Comparison of ENCODE assay signal across 10 cellular contexts in genomic region chr15:63476229-63476632, GRCh38. TPM values are rescaled to one million over a fixed set of nuclear protein-coding genes. Genes with fewer than 3 reads are reported as not detected.
A peak's percentile ranks its signal among the peaks of the same experiment; 100 is the strongest.
DNase-seq lines count a peak whose midpoint lies in the region; ATAC-seq, FAIRE-seq and TF ChIP-seq lines count a peak whose summit lies in the region.
"Had no signal": no experiment of that assay in that cellular context is flagged by ENCODE, and none has a peak within 500 bp of the region (broad histone marks: within the 10 kb centered on the region; RNA-seq: fewer than 3 reads in every experiment).

No MANE protein-coding gene starts in this region.

- no peak for TF ChIP-seq POLR2A in H54 (IDR thresholded peaks at IDR 0.05; ENCODE audit: low read depth, low read length)

- no peaks in the 10 kb centered on the region for H3K36me3 ChIP-seq in keratinocyte (ENCODE audit: control insufficient read depth in 2 of 2, extremely low read depth in 1 of 2, insufficient read depth in 2 of 2, low read length in 2 of 2)

- TF ChIP-seq CTCF in keratinocyte (optimal IDR thresholded peaks at IDR 0.05 in 1 of 3, IDR thresholded peaks at IDR 0.05 in 1 of 3, conservative IDR thresholded peaks at IDR 0.05 in 1 of 3; ENCODE audit: extremely low read depth in 1 of 3, insufficient read depth in 2 of 3, low read length in 3 of 3) = no peak

- H4K20me1 ChIP-seq in keratinocyte (ENCODE audit: control insufficient read depth, extremely low read depth, insufficient read depth, low read length) = no peaks in the 10 kb centered on the region

- H3K9me3 ChIP-seq in keratinocyte (ENCODE audit: control insufficient read depth, low read depth, low read length) = no peaks in the 10 kb centered on the region

- peak overlapping the region; percentile 1 for H3K4me2 ChIP-seq in keratinocyte (ENCODE audit: control insufficient read depth, extremely low read depth, insufficient read depth, low read depth, low read length)

- H3K4me3 ChIP-seq in keratinocyte (ENCODE audit: control insufficient read depth in 2 of 3, extremely low read depth in 1 of 3, insufficient read depth in 2 of 3, low read depth in 1 of 3, low read length in 3 of 3) = no peak overlapping the region

- peak overlapping the region; percentile 61 for H3K27ac Mint-ChIP-seq in activated T-helper 17 cell treated with anti-CD3 and anti-CD28 coated beads, Interleukin-2, amount 50 U/mL, for 72 hours

- no peak overlapping the region for H3K9ac ChIP-seq in keratinocyte (ENCODE audit: control insufficient read depth, extremely low read depth, insufficient read depth, low read length)

- no peak for FAIRE-seq in H54 (lab: Jason Lieb, UNC)
- FAIRE-seq in keratinocyte (lab: Jason Lieb, UNC) = peak; percentile 26
- FAIRE-seq: G401.6 had no signal

- H3K36me3 Mint-ChIP-seq in activated T-helper 17 cell treated with anti-CD3 and anti-CD28 coated beads, Interleukin-2, amount 50 U/mL, for 72 hours (ENCODE audit: low read depth) = no peaks in the 10 kb centered on the region

- H3K4me1 ChIP-seq in keratinocyte (ENCODE audit: control insufficient read depth, extremely low read depth, insufficient read depth, low read length) = peaks cover 8% of the 10 kb centered on the region

- peak overlapping the region; percentile 37 for H2AFZ ChIP-seq in keratinocyte (ENCODE audit: control insufficient read depth, low read length)

- H3K4me1 Mint-ChIP-seq in activated T-helper 17 cell treated with anti-CD3 and anti-CD28 coated beads, Interleukin-2, amount 50 U/mL, for 72 hours = peaks cover 53% of the 10 kb centered on the region

- peak overlapping the region; percentile 3 for H3K27ac ChIP-seq in keratinocyte (ENCODE audit: control insufficient read depth, insufficient read depth, low read length)

- ATAC-seq in activated T-helper 17 cell treated with anti-CD3 and anti-CD28 coated beads, Interleukin-2, amount 50 U/mL, for 72 hours (replicated peaks) = no peak
- ATAC-seq in HG03565 (IDR thresholded peaks at IDR 0.05; ENCODE audit: unreplicated experiment) = no peak

- no peaks in the 10 kb centered on the region for H3K79me2 ChIP-seq in keratinocyte (ENCODE audit: control insufficient read depth, insufficient read depth, low read length)

- in situ Hi-C loops in KBM-7 (cut with MboI; ENCODE audit: low pct_unique_long_range_greater_than_20kb, low sequenced_read_pairs) = no loop called here

- no peak overlapping the region for H3K4me3 Mint-ChIP-seq in activated T-helper 17 cell treated with anti-CD3 and anti-CD28 coated beads, Interleukin-2, amount 50 U/mL, for 72 hours

- peak; percentile 79 for DNase-seq in A172 (ENCODE audit: low spot score)
- peak; percentile 43 for DNase-seq in H54 (ENCODE audit: insufficient read length, low spot score)
- DNase-seq in keratinocyte (ENCODE audit: low read depth, low spot score) = peak; percentile 60
- DNase-seq in NCI-H1694 (lab: John Stamatoyannopoulos, UW) = no peak
- no peak for DNase-seq in GM19240 (ENCODE audit: insufficient read length, low spot score)
- DNase-seq in KBM-7 = no peak
- DNase-seq: stimulated activated CD4-positive, alpha-beta T cell treated with anti-CD3 and anti-CD28 coated beads, Interleukin-4, amount 100 ng/mL, for 24 hours had no signal

- no peaks in the 10 kb centered on the region for H3K27me3 Mint-ChIP-seq in activated T-helper 17 cell treated with anti-CD3 and anti-CD28 coated beads, Interleukin-2, amount 50 U/mL, for 72 hours

- no peaks in the 10 kb centered on the region for H3K27me3 ChIP-seq in keratinocyte (ENCODE audit: control insufficient read depth, extremely low read depth, insufficient read depth, low read length)

- dilution Hi-C loops in keratinocyte (cut with MboI; ENCODE audit: extremely low pct_ligation_motif_present, low sequenced_read_pairs) = no loop called here

- no peaks in the 10 kb centered on the region for H3K9me3 Mint-ChIP-seq in activated T-helper 17 cell treated with anti-CD3 and anti-CD28 coated beads, Interleukin-2, amount 50 U/mL, for 72 hours

- no peaks in the 10 kb centered on the region for H3K9me1 ChIP-seq in keratinocyte (ENCODE audit: control insufficient read depth, extremely low read depth, insufficient read depth, low read length)

RNA-seq across cellular contexts. Expression of gene USP3, which starts 28.2 kb away (rescaled TPM):
- 24.3 and 27.7 TPM in 2 replicates for total RNA-seq in A172 (2014; rRNA removed; shearing (Covaris generic))
- 100 to 1,000 TPM in 1 of 2 donors, 10 to 100 TPM in 1; 60.9 to 102 TPM for total RNA-seq in activated T-helper 17 cell treated with anti-CD3 and anti-CD28 coated beads, Interleukin-2, amount 50 U/mL, for 72 hours
- 8.3 to 19.9 TPM (median 16.2 TPM) in 3 replicates for polyA plus RNA-seq in keratinocyte
- polyA plus RNA-seq in keratinocyte (2011; ENCODE audit: low read depth) = 57.4 TPM
- 10.6 and 17.3 TPM in 2 replicates for polyA plus RNA-seq in keratinocyte (2011; cell fraction: cytosol; rRNA removed)
- polyA plus RNA-seq in keratinocyte (2011; cell fraction: nucleus; rRNA removed) = 29.1 and 32.3 TPM in 2 replicates
- 18.0 and 25.1 TPM in 2 replicates for polyA plus RNA-seq in keratinocyte (2012; ENCODE audit: low replicate concordance)
- polyA minus RNA-seq in keratinocyte = 12.1 to 23.0 TPM (median 19.0 TPM) in 3 replicates
- polyA minus RNA-seq in keratinocyte (2011; cell fraction: cytosol; rRNA and poly(A)+ RNA removed) = 6.3 TPM
- 20.5 and 31.2 TPM in 2 replicates for polyA minus RNA-seq in keratinocyte (2011; cell fraction: nucleus; rRNA and poly(A)+ RNA removed)

Comparison
In these comparisons a context has a peak if more than half of its experiments do, and no peak if none do; other contexts are left out.
1. DNase-seq: peak in A172 (single experiment), H54 (single experiment) and keratinocyte (single experiment); none in NCI-H1694 (single experiment), GM19240 (single experiment) and KBM-7 (single experiment).